ENCODE assay signal across 20 cellular contexts in genomic region chr11:69081180-69081579, GRCh38.
"Had no signal": no experiment of that assay in that cellular context is flagged by ENCODE, and none has a peak within 500 bp of the region (broad histone marks: within the 10 kb centered on the region; RNA-seq: fewer than 3 reads in every experiment).

No MANE protein-coding gene starts in this region.

- H3K27ac Mint-ChIP-seq: endodermal cell, progenitor cell of endocrine pancreas had no signal

- DNase-seq: activated CD4-positive, alpha-beta T cell treated with anti-CD3 and anti-CD28 coated beads, Interleukin-2, amount 50 U/mL, for 4 hours; activated CD4-positive, CD25-positive, alpha-beta regulatory T cell treated with anti-CD3 and anti-CD28 coated beads, Interleukin-2, amount 50 U/mL, for 72 hours; activated gamma-delta T cell; amygdala; dorsolateral prefrontal cortex; endodermal cell; heart right ventricle; immature natural killer cell; kidney glomerular epithelial cell; mucosa of descending colon; naive B cell; stimulated activated CD4-positive, alpha-beta T cell treated with anti-CD3 and anti-CD28 coated beads, Interleukin-12 subunit alpha, Interleukin-12 subunit beta, amount 100 ng/mL, for 4 hours; stimulated activated CD4-positive, alpha-beta T cell treated with anti-CD3 and anti-CD28 coated beads, Interleukin-1b, Interleukin-23, amount 100 ng/mL, for 48 hours; T-helper 1 cell; trophoblast cell had no signal

- ATAC-seq: mucosa of descending colon had no signal

- H3K36me3 Mint-ChIP-seq: activated naive CD8-positive, alpha-beta T cell had no signal

- H3K4me3 ChIP-seq: dorsolateral prefrontal cortex, heart right ventricle, mucosa of descending colon had no signal

- H3K27me3 Mint-ChIP-seq: activated naive CD8-positive, alpha-beta T cell; naive B cell; progenitor cell of endocrine pancreas; stimulated activated naive CD8-positive, alpha-beta T cell treated with anti-CD3 and anti-CD28 coated beads, Interleukin-15, Interleukin-2, amounts not matched to agents 100 ng/mL and 50 ng/mL, for 24 hours had no signal

- H3K9me3 ChIP-seq: heart right ventricle, mucosa of descending colon had no signal

- H3K27ac ChIP-seq: VCaP had no signal

- H3K4me3 Mint-ChIP-seq: activated naive CD8-positive, alpha-beta T cell; endodermal cell; naive B cell; neural crest cell; stimulated activated naive CD8-positive, alpha-beta T cell treated with anti-CD3 and anti-CD28 coated beads, Interleukin-15, Interleukin-2, amounts not matched to agents 100 ng/mL and 50 ng/mL, for 24 hours had no signal

- H3K4me1 Mint-ChIP-seq: endodermal cell, neural crest cell had no signal

- H3K9me3 Mint-ChIP-seq: endodermal cell; immature natural killer cell; naive B cell; neural crest cell; stimulated activated naive CD8-positive, alpha-beta T cell treated with anti-CD3 and anti-CD28 coated beads, Interleukin-15, Interleukin-2, amounts not matched to agents 100 ng/mL and 50 ng/mL, for 24 hours had no signal

- H3K27me3 ChIP-seq: dorsolateral prefrontal cortex, heart right ventricle had no signal
